8 cellular contexts compared by ENCODE assay signal in the genomic region with DNA sequence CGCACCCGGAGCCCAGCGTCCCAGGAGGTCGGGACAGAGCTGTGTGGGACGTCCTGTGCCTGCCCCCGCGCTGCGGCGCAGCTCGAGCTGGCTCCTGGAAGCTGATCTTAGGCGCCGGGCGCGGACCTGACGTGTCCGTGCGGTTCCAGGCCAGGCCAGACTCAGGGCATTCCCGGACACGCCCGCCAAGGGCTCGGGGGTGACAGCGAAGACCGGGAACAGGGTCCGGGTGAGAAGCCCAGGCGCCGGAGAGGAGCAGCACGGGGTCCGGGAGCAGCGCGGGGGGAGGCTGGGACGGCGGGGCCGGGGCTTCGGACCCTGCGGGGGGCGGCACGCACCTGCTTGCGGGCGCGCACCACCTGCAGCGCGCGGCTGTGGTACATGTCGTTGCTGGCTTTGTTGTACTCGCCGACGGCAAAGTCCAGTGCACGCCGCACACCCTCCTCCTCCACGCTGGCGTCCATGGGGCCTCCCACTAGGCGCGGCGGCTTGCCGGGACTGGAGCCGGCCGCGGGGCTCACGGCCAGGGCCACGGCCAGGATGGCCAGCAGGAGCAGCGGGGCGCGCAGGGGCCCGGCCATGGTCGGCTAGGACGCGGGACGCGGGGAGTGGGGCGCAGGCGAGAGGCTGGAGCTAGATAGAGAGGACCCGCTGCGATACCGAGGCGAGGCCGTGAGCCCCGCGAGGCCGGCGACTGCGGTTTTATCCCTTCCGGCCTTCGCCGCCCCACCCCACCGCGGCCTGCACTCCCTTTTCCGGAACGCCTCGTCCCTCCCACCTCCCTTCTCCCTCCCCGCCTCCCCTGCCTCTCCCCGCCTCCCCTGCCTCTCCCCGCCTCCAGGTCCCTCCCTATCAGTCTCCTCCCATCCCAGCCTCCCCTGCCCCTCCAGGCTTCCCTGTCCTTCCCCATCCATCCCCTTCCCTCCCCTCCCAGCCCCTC. TPM values are rescaled to one million over a fixed set of nuclear protein-coding genes. Genes with fewer than 3 reads are reported as not detected.
DNase-seq lines count a peak whose midpoint lies in the region; ATAC-seq and TF ChIP-seq lines count a peak whose summit lies in the region.

A gene with protein sequence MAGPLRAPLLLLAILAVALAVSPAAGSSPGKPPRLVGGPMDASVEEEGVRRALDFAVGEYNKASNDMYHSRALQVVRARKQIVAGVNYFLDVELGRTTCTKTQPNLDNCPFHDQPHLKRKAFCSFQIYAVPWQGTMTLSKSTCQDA (minus strand): TSS at position 674 of the 940 bp plus-strand sequence. CDS start 93 bp downstream, at position 581.

- no peak for TF ChIP-seq EP300 in gastroesophageal sphincter (IDR thresholded peaks at IDR 0.05)

- H3K9me3 Mint-ChIP-seq in activated T-cell treated with anti-CD3 and anti-CD28 coated beads, Interleukin-2, amount 50 U/mL, for 72 hours: no peaks in the 10 kb centered on the region
- no peaks in the 10 kb centered on the region for H3K9me3 Mint-ChIP-seq in nephron progenitor cell

- peaks cover 5% of the 10 kb centered on the region for H3K4me1 Mint-ChIP-seq in activated T-cell treated with anti-CD3 and anti-CD28 coated beads, Interleukin-2, amount 50 U/mL, for 72 hours (ENCODE audit: low read depth)
- H3K4me1 Mint-ChIP-seq in nephron progenitor cell: peaks cover 65% of the 10 kb centered on the region

- H3K27ac ChIP-seq in gastroesophageal sphincter: peak within 1 kb of the TSS; percentile 78 to 99 (median 97)
- no peak within 1 kb of the TSS for H3K27ac ChIP-seq in effector memory CD4-positive, alpha-beta T cell (ENCODE audit: insufficient read depth, low read length, poor library complexity, severe bottlenecking)

- no peaks in the 10 kb centered on the region for H3K36me3 Mint-ChIP-seq in activated T-cell treated with anti-CD3 and anti-CD28 coated beads, Interleukin-2, amount 50 U/mL, for 72 hours (ENCODE audit: insufficient read depth in 2 of 2)
- peaks cover 17% of the 10 kb centered on the region for H3K36me3 Mint-ChIP-seq in nephron progenitor cell (ENCODE audit: low read depth)

- TF ChIP-seq POLR2A in GM18526 (IDR thresholded peaks at IDR 0.05; ENCODE audit: extremely low read depth, insufficient read length): peak; percentile 68
- peak; percentile 93 to 97 for TF ChIP-seq POLR2A in gastroesophageal sphincter (IDR thresholded peaks at IDR 0.05)

- H3K4me3 ChIP-seq in gastroesophageal sphincter: peak within 1 kb of the TSS; percentile 58 to 99
- H3K4me3 ChIP-seq in effector memory CD4-positive, alpha-beta T cell (ENCODE audit: insufficient read depth, low read depth, low read length, poor library complexity, severe bottlenecking): no peak within 1 kb of the TSS

- no peaks in the 10 kb centered on the region for H3K27me3 ChIP-seq in gastroesophageal sphincter
- no peaks in the 10 kb centered on the region for H3K27me3 ChIP-seq in effector memory CD4-positive, alpha-beta T cell (replicated peaks; ENCODE audit: control insufficient read depth, insufficient read depth, low read length, poor library complexity, severe bottlenecking)

- H3K27me3 Mint-ChIP-seq in activated T-cell treated with anti-CD3 and anti-CD28 coated beads, Interleukin-2, amount 50 U/mL, for 72 hours (ENCODE audit: low read depth): peaks cover 19% of the 10 kb centered on the region
- H3K27me3 Mint-ChIP-seq in nephron progenitor cell (ENCODE audit: low read depth, poor library complexity): peaks cover 6% of the 10 kb centered on the region

- peaks cover 0 to 70% (median 24%) of the 10 kb centered on the region in 3 donors for H3K4me1 ChIP-seq in gastroesophageal sphincter
- no peaks in the 10 kb centered on the region for H3K4me1 ChIP-seq in effector memory CD4-positive, alpha-beta T cell (ENCODE audit: control insufficient read depth, insufficient read depth, low read length, poor library complexity, severe bottlenecking)

- WGBS in gastroesophageal sphincter (ENCODE audit: low coverage in 1 of 2), 2 donors: 0% methylated on average over 1 to 29 of the region's 92 CpGs

- no peak within 1 kb of the TSS for H3K27ac Mint-ChIP-seq in activated T-cell treated with anti-CD3 and anti-CD28 coated beads, Interleukin-2, amount 50 U/mL, for 72 hours
- peak within 1 kb of the TSS; percentile 57 for H3K27ac Mint-ChIP-seq in nephron progenitor cell

- TF ChIP-seq CTCF in gastroesophageal sphincter (IDR thresholded peaks at IDR 0.05) (peak in 1 of 4 experiments; percentile 45), nephron progenitor cell (IDR thresholded peaks at IDR 0.05) (no peak)

- peaks cover 0 to 29% of the 10 kb centered on the region in 2 donors for H3K36me3 ChIP-seq in gastroesophageal sphincter
- H3K36me3 ChIP-seq in effector memory CD4-positive, alpha-beta T cell (ENCODE audit: control insufficient read depth, insufficient read depth, low read length): no peaks in the 10 kb centered on the region

- ATAC-seq in HG03045 (IDR thresholded peaks at IDR 0.05; ENCODE audit: unreplicated experiment) (peak; percentile 47), gastroesophageal sphincter (peak; percentile 83)
- peak in 1 of 2 donors; percentile 36 for ATAC-seq in activated T-cell treated with anti-CD3 and anti-CD28 coated beads, Interleukin-2, amount 50 U/mL, for 72 hours (replicated peaks in 1 of 2)

- H3K9me3 ChIP-seq in gastroesophageal sphincter: no peaks in the 10 kb centered on the region
- no peaks in the 10 kb centered on the region for H3K9me3 ChIP-seq in effector memory CD4-positive, alpha-beta T cell (ENCODE audit: control insufficient read depth, low read length)

- peak; percentile 87 for DNase-seq in Ammon's horn (ENCODE audit: low spot score)
- DNase-seq in NCI-H2171 treated with DMSO at 0.1 percent for 48 hours (lab: John Stamatoyannopoulos, UW): peak; percentile 79
- peak in 1 of 2 donors; percentile 5 for DNase-seq in activated T-cell treated with anti-CD3 and anti-CD28 coated beads, Interleukin-2, amount 50 U/mL, for 72 hours
- DNase-seq in nephron progenitor cell: peak; percentile 84
- no peak for DNase-seq in effector memory CD4-positive, alpha-beta T cell

- H3K4me3 Mint-ChIP-seq in activated T-cell treated with anti-CD3 and anti-CD28 coated beads, Interleukin-2, amount 50 U/mL, for 72 hours: peak within 1 kb of the TSS; percentile 58 to 62
- peak within 1 kb of the TSS; percentile 91 for H3K4me3 Mint-ChIP-seq in nephron progenitor cell

RNA-seq across cellular contexts. Expression of the gene that starts here (rescaled TPM):
- under 1 TPM; 0.22 to 0.30 TPM for total RNA-seq in activated T-cell treated with anti-CD3 and anti-CD28 coated beads, Interleukin-2, amount 50 U/mL, for 72 hours
- 1,000 to 10,000 TPM in 3 of 4 donors, 100 to 1,000 TPM in 1; 951 to 1,877 (median 1,344) TPM for total RNA-seq in gastroesophageal sphincter

Comparison
In these comparisons a context has a peak if more than half of its experiments do, and no peak if none do; other contexts are left out.
1. RNA of the gene that starts here (total RNA-seq): 951 to 1,877 TPM in gastroesophageal sphincter; 0.22 to 0.30 TPM in activated T-cell treated with anti-CD3 and anti-CD28 coated beads, Interleukin-2, amount 50 U/mL, for 72 hours; every median in the first group is over 100 times any median in the second.
2. DNase-seq: peak in Ammon's horn (single experiment), NCI-H2171 treated with DMSO at 0.1 percent for 48 hours (single experiment) and nephron progenitor cell (single experiment); none in effector memory CD4-positive, alpha-beta T cell (0 of 3).